9 cellular contexts compared by ENCODE assay signal in genomic region chr3:97074546-97074945, GRCh38.
"Had no signal": no experiment of that assay in that cellular context is flagged by ENCODE, and none has a peak within 500 bp of the region (broad histone marks: within the 10 kb centered on the region; RNA-seq: fewer than 3 reads in every experiment).

No MANE protein-coding gene starts in this region.

- H3K4me1 ChIP-seq: HAP-1 had no signal

- H3K9me3 ChIP-seq: HAP-1 had no signal

- H3K4me3 ChIP-seq: GM23248, HAP-1 had no signal

- H2AFZ ChIP-seq: GM23248 had no signal

- DNase-seq: GM23248, GOT3, H7, HFFc6, Kasumi-1, KG1 had no signal

- H3K9ac ChIP-seq: GM23248 had no signal

- ATAC-seq: HCT116 had no signal

- H3K36me3 ChIP-seq: HAP-1 had no signal

- H3K27ac ChIP-seq: GM23248, HL-60 had no signal
